Comparison of ENCODE assay signal across 17 cellular contexts in genomic region chr22:49678842-49679170, GRCh38.
"Had no signal": no experiment of that assay in that cellular context is flagged by ENCODE, and none has a peak within 500 bp of the region (broad histone marks: within the 10 kb centered on the region; RNA-seq: fewer than 3 reads in every experiment).

No MANE protein-coding gene starts in this region.

- H3K9me3 Mint-ChIP-seq: activated B cell treated with CpG ODN at 0.5 μM for 24 hours; activated naive CD4-positive, alpha-beta T cell treated with anti-CD3 and anti-CD28 coated beads for 36 hours had no signal

- H3K4me3 ChIP-seq: left lung, prostate gland, SK-N-MC, stomach had no signal

- H3K4me1 ChIP-seq: left lung, prostate gland, stomach had no signal

- FAIRE-seq: frontal cortex, kidney, small intestine had no signal

- H3K4me1 Mint-ChIP-seq: activated B cell treated with CpG ODN at 0.5 μM for 24 hours; activated T-helper 17 cell treated with anti-CD3 and anti-CD28 coated beads, Interleukin-2, amount 50 U/mL, for 72 hours had no signal

- H3K9me3 ChIP-seq: left lung, prostate gland, stomach had no signal

- H3K27ac ChIP-seq: left lung, prostate gland, SK-N-MC, stomach had no signal

- H3K36me3 ChIP-seq: left lung, prostate gland, stomach had no signal

- DNase-seq: activated B cell treated with CpG ODN at 0.5 μM for 24 hours; activated CD4-positive, alpha-beta T cell treated with anti-CD3 and anti-CD28 coated beads for 4 hours; activated naive CD4-positive, alpha-beta T cell treated with anti-CD3 and anti-CD28 coated beads for 36 hours; effector CD4-positive, alpha-beta T cell; left lung; midbrain; right cardiac atrium; small intestine; stimulated activated CD4-positive, alpha-beta T cell treated with anti-CD3 and anti-CD28 coated beads, Interleukin-15, amount 100 ng/mL, for 24 hours; stimulated activated CD4-positive, alpha-beta T cell treated with anti-CD3 and anti-CD28 coated beads, Interleukin-2, amount 100 ng/mL, for 48 hours; stomach; trophoblast cell had no signal

- H3K4me3 Mint-ChIP-seq: activated B cell treated with CpG ODN at 0.5 μM for 24 hours; activated naive CD4-positive, alpha-beta T cell treated with anti-CD3 and anti-CD28 coated beads for 36 hours; activated T-helper 17 cell treated with anti-CD3 and anti-CD28 coated beads, Interleukin-2, amount 50 U/mL, for 72 hours had no signal

- H3K27ac Mint-ChIP-seq: activated B cell treated with CpG ODN at 0.5 μM for 24 hours; activated naive CD4-positive, alpha-beta T cell treated with anti-CD3 and anti-CD28 coated beads for 36 hours; activated T-helper 17 cell treated with anti-CD3 and anti-CD28 coated beads, Interleukin-2, amount 50 U/mL, for 72 hours had no signal
